1 cellular context compared by ENCODE assay signal in genomic region chr15:101614001-101614585, GRCh38.
TF ChIP-seq lines count a peak whose summit lies in the region.

No MANE protein-coding gene starts in this region.

TF ChIP-seq in HEK293, 187 proteins besides CTCF, POLR2A, EP300 and RAD21 (continued from another document):
- TF ChIP-seq PRDM2 (tag by site-specific recombination; IDR thresholded peaks at IDR 0.05; ENCODE audit: borderline replicate concordance) (no peak), MZF1 (tag by site-specific recombination; IDR thresholded peaks at IDR 0.05; ENCODE audit: borderline replicate concordance) (no peak), ZBTB8A (tag by site-specific recombination; IDR thresholded peaks at IDR 0.05) (peak; percentile 25; the same call in 1 of the 2 replicates), INSM2 (tag by site-specific recombination; IDR thresholded peaks at IDR 0.05) (no peak), ZNF211 (tag by site-specific recombination; IDR thresholded peaks at IDR 0.05; ENCODE audit: low read depth) (no peak), KLF7 (tag by site-specific recombination; IDR thresholded peaks at IDR 0.05; ENCODE audit: borderline replicate concordance) (no peak), ZNF596 (tag by site-specific recombination; IDR thresholded peaks at IDR 0.05) (no peak), ZIC2 (tag by site-specific recombination; IDR thresholded peaks at IDR 0.05) (peak; percentile 59), SP7 (tag by site-specific recombination; IDR thresholded peaks at IDR 0.05) (no peak), ZNF223 (tag by site-specific recombination; IDR thresholded peaks at IDR 0.05) (no peak), ZBTB7A (tag by site-specific recombination; IDR thresholded peaks at IDR 0.05; ENCODE audit: low read depth) (no peak), ZNF24 (tag by site-specific recombination; IDR thresholded peaks at IDR 0.05) (no peak), ZNF670 (tag by site-specific recombination; IDR thresholded peaks at IDR 0.05; ENCODE audit: low read depth) (no peak), ZNF175 (tag by site-specific recombination; IDR thresholded peaks at IDR 0.05) (no peak), OVOL3 (tag by site-specific recombination; IDR thresholded peaks at IDR 0.05) (no peak), ZNF514 (tag by site-specific recombination; IDR thresholded peaks at IDR 0.05) (no peak), ZNF239 (tag by site-specific recombination; IDR thresholded peaks at IDR 0.05) (no peak), ZNF280C (tag by site-specific recombination; IDR thresholded peaks at IDR 0.05) (no peak), ZNF558 (tag by site-specific recombination; IDR thresholded peaks at IDR 0.05) (no peak), ZNF792 (tag by site-specific recombination; IDR thresholded peaks at IDR 0.05) (no peak)
